ENCODE assay signal across 25 cellular contexts in genomic region chr6:31386099-31386498, GRCh38.
"Had no signal": no experiment of that assay in that cellular context is flagged by ENCODE, and none has a peak within 500 bp of the region (broad histone marks: within the 10 kb centered on the region; RNA-seq: fewer than 3 reads in every experiment).

No MANE protein-coding gene starts in this region.

- DNase-seq: heart right ventricle; kidney glomerular epithelial cell; left cardiac atrium; mesendoderm; naive thymus-derived CD4-positive, alpha-beta T cell; right lobe of liver; stimulated activated CD4-positive, alpha-beta T cell treated with anti-CD3 and anti-CD28 coated beads, Interleukin-12 subunit alpha, Interleukin-12 subunit beta, amount 100 ng/mL, for 4 hours; stimulated activated CD4-positive, alpha-beta T cell treated with anti-CD3 and anti-CD28 coated beads, Interleukin-15, amount 100 ng/mL, for 24 hours; stimulated activated CD4-positive, alpha-beta T cell treated with anti-CD3 and anti-CD28 coated beads, Interleukin-2, amount 100 ng/mL, for 24 hours; stimulated activated CD4-positive, alpha-beta T cell treated with anti-CD3 and anti-CD28 coated beads, Interleukin-4, amount 100 ng/mL, for 1 hour; stimulated activated naive B cell treated with anti-CD40 and anti-IgM and Interleukin-4, amounts not matched to agents 10 μg/mL and 1 μg/mL and 100 μg/mL, for 72 hours; stimulated activated naive CD8-positive, alpha-beta T cell treated with anti-CD3 and anti-CD28 coated beads, Interleukin-15, Interleukin-2, amounts not matched to agents 100 U/mL and 50 U/mL, for 24 hours; stomach; testis; thyroid gland; transverse colon; upper lobe of left lung had no signal

- ATAC-seq: left cardiac atrium; naive thymus-derived CD4-positive, alpha-beta T cell; natural killer cell treated with Interleukin-12 subunit alpha and Interleukin-12 subunit beta and Interleukin-15 and Interleukin-18, amount 100 ng/mL, for 72 hours; stimulated activated naive B cell treated with anti-CD40 and anti-IgM and Interleukin-4, amounts not matched to agents 10 μg/mL and 1 μg/mL and 100 μg/mL, for 72 hours; stimulated activated naive CD8-positive, alpha-beta T cell treated with anti-CD3 and anti-CD28 coated beads, Interleukin-15, Interleukin-2, amounts not matched to agents 100 U/mL and 50 U/mL, for 24 hours had no signal

- H3K9me3 ChIP-seq: heart right ventricle, right atrium auricular region, right lobe of liver, stomach, testis, thyroid gland, transverse colon, upper lobe of left lung had no signal

- H2AFZ ChIP-seq: hepatocyte had no signal

- H3K4me1 ChIP-seq: heart right ventricle, parathyroid adenoma, right atrium auricular region, stomach, testis, thyroid gland, transverse colon had no signal

- H3K79me2 ChIP-seq: hepatocyte, parathyroid adenoma had no signal

- H3K27me3 ChIP-seq: heart right ventricle, hepatocyte, right atrium auricular region, right lobe of liver, stomach, testis, thyroid gland, transverse colon, upper lobe of left lung had no signal

- H3K27ac ChIP-seq: heart right ventricle, hepatocyte, parathyroid adenoma, right atrium auricular region, skin epidermis, stomach, testis, thyroid gland, transverse colon, upper lobe of left lung had no signal

- H3K4me3 ChIP-seq: heart right ventricle, hepatocyte, lung, right atrium auricular region, right lobe of liver, skin epidermis, stomach, testis, thyroid gland, transverse colon, upper lobe of left lung had no signal

- H3K4me2 ChIP-seq: hepatocyte had no signal

- H3K36me3 ChIP-seq: heart right ventricle, right atrium auricular region, right lobe of liver, stomach, thyroid gland, transverse colon, upper lobe of left lung had no signal

- H3K9ac ChIP-seq: parathyroid adenoma had no signal

- FAIRE-seq: keratinocyte, urothelium cell line had no signal
